ENCODE assay signal across 21 cellular contexts in the genomic region with DNA sequence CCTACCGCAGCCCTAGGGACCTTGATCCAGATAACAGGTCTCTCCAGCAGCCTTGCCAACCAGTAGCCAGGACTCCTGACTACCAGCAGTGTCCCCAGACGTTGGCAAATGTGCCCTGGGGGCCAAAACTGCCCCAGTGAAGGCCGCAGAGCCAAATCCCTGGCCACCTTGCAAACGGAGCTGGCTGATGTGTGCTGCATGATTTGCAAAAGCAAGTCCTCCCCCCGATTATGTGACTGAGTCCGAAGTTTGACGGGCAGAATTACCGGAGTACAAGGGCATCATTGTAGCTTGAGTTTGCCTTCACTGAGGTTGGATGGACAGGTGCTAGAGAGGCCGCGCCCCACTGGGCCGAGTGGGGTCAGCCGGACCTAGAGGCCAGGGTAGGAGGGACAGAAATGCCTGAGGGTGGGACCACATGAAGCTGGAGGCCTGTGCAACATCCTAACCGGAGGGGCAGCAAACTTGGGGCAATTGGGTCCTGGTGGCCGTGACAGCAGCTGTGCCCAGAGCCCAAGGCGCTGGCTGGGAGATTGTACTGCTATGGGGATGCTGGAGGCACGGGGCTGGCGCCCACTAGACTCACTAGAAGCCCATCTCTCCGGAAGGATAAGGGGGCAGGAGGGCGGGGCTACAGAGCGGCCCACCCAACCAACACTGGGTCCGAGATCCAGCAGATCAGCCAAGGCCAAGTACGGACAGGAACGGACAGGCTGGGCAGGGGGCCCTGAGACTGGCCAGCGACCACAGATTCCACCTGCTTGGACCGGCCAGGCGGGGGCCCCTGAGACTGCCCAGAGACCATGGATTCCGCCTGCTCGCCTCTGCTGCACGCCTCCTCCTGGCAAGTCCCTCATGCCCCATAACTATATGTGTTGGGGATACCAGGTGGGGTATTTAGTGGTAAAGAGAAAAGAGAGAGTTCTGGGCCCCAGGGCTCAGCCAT. TPM values are rescaled to one million over a fixed set of nuclear protein-coding genes. Genes with fewer than 3 reads are reported as not detected.
A peak's percentile ranks its signal among the peaks of the same experiment; 100 is the strongest.
DNase-seq lines count a peak whose midpoint lies in the region; ATAC-seq, FAIRE-seq and TF ChIP-seq lines count a peak whose summit lies in the region.
"Had no signal": no experiment of that assay in that cellular context is flagged by ENCODE, and none has a peak within 500 bp of the region (broad histone marks: within the 10 kb centered on the region; RNA-seq: fewer than 3 reads in every experiment).

No MANE protein-coding gene starts in this region.

- H3K9me3 ChIP-seq in left ventricle myocardium inferior (replicated peaks) (no peaks in the 10 kb centered on the region), heart right ventricle (no peaks in the 10 kb centered on the region), esophagus squamous epithelium (no peaks in the 10 kb centered on the region), neuronal stem cell (replicated peaks in 1 of 2; ENCODE audit: control insufficient read depth in 2 of 2, insufficient read depth in 1 of 2, low read depth in 1 of 2, low read length in 2 of 2) (no peaks in the 10 kb centered on the region), OCI-LY7 (ENCODE audit: low read length) (no peaks in the 10 kb centered on the region)
- H3K9me3 ChIP-seq: A549, SJSA1, thyroid gland had no signal

- CTCF ChIA-PET in OCI-LY7 (lab: Charles Lee; ENCODE audit: unreplicated experiment), result interaction anchor here (0.5 kb wide), 1 partner anchor 161 kb away, joined by 4 read pairs; no protein-coding TSS in a partner anchor

- H4K91ac ChIP-seq in neuronal stem cell (ENCODE audit: low read depth, low read length, poor library complexity), result peak overlapping the region; percentile 43

- H2AK5ac ChIP-seq in neuronal stem cell (ENCODE audit: low read depth, low read length), result peak overlapping the region; percentile 36

- TF ChIP-seq CTCF in left ventricle myocardium inferior (IDR thresholded peaks at IDR 0.05; ENCODE audit: borderline replicate concordance) (no peak), heart right ventricle (IDR thresholded peaks at IDR 0.05) (no peak), esophagus squamous epithelium (IDR thresholded peaks at IDR 0.05) (no peak), OCI-LY7 (conservative IDR thresholded peaks at IDR 0.05; ENCODE audit: low read length) (no peak)

- no TSS peak for BruUV-seq in OCI-LY7 (replicated peaks; lab: Mats Ljungman, UMichigan)

- H3K9me2 ChIP-seq in OCI-LY7 (ENCODE audit: insufficient read depth, low read length), result no peaks in the 10 kb centered on the region

- H4K8ac ChIP-seq in neuronal stem cell (ENCODE audit: low read depth, low read length), result no peak overlapping the region

- no peak overlapping the region for H3K4ac ChIP-seq in neuronal stem cell (ENCODE audit: low read length)

- POLR2A ChIA-PET in OCI-LY7 (lab: Charles Lee), result no interaction called here

- intact Hi-C loops in left ventricle myocardium inferior (cut with micrococcal nuclease), result no loop called here
- intact Hi-C loops in heart right ventricle (cut with DNase I), result loop anchor here in 1 of 10 donors (10.0 kb wide), 1 partner anchor 268 kb away; no protein-coding TSS in a partner anchor
- intact Hi-C loops in esophagus squamous epithelium (cut with DNase I), result no loop called here
- intact Hi-C loops in OCI-LY7 (cut with micrococcal nuclease; ENCODE audit: unreplicated experiment), result no loop called here

- no peak overlapping the region for H2BK120ac ChIP-seq in neuronal stem cell (ENCODE audit: low read depth, low read length)

- no peak overlapping the region for H2BK5ac ChIP-seq in neuronal stem cell (ENCODE audit: low read length)

- no peak overlapping the region for H3K14ac ChIP-seq in neuronal stem cell (ENCODE audit: low read length)

- no peak for FAIRE-seq in RCC 7860 (lab: Jason Lieb, UNC)
- FAIRE-seq: A549, D721Med had no signal

- peak overlapping the region; percentile 75 for H2BK15ac ChIP-seq in neuronal stem cell (ENCODE audit: low read length)

- H3K23ac ChIP-seq in neuronal stem cell (ENCODE audit: low read depth, low read length, poor library complexity), result peak overlapping the region; percentile 80

- TF ChIP-seq POLR2A in esophagus squamous epithelium (IDR thresholded peaks at IDR 0.05), result no peak

- H3K27me3 ChIP-seq in left ventricle myocardium inferior (ENCODE audit: low read depth), result peaks cover 19% of the 10 kb centered on the region
- peaks cover 3 to 29% (median 20%) of the 10 kb centered on the region in 7 donors for H3K27me3 ChIP-seq in heart right ventricle
- peaks cover 0 to 35% (median 2%) of the 10 kb centered on the region in 4 donors for H3K27me3 ChIP-seq in esophagus squamous epithelium
- H3K27me3 ChIP-seq in neuronal stem cell (ENCODE audit: control insufficient read depth in 3 of 3, insufficient read depth in 3 of 3, low read depth in 1 of 3, low read length in 3 of 3), result peaks cover 0 to 8% (median 5%) of the 10 kb centered on the region in 3 experiments
- H3K27me3 ChIP-seq: SJSA1, thyroid gland had no signal

- no peak overlapping the region for H3K9ac ChIP-seq in neuronal stem cell (ENCODE audit: low read depth, low read length, poor library complexity)
- H3K9ac ChIP-seq: GM23248 had no signal

- no peaks in the 10 kb centered on the region for H3K79me2 ChIP-seq in OCI-LY7 (ENCODE audit: insufficient read depth, low read depth, low read length)

- H2AFZ ChIP-seq in neuronal stem cell (ENCODE audit: low read length) (no peak overlapping the region), OCI-LY7 (ENCODE audit: low read length) (no peak overlapping the region)
- H2AFZ ChIP-seq: GM23248 had no signal

- H3K18ac ChIP-seq in neuronal stem cell (ENCODE audit: low read length), result peak overlapping the region; percentile 81

- no peak for DNase-seq in left ventricle myocardium inferior
- DNase-seq in heart right ventricle, result no peak
- no peak for DNase-seq in esophagus squamous epithelium (lab: John Stamatoyannopoulos, UW)
- DNase-seq in neuronal stem cell (ENCODE audit: low spot score), result no peak
- DNase-seq in cortex of kidney (lab: John Stamatoyannopoulos, UW), result no peak
- no peak for DNase-seq in RCC 7860 (ENCODE audit: low spot score)
- DNase-seq in HT-29 (ENCODE audit: low spot score), result no peak
- DNase-seq in OCI-LY7 (ENCODE audit: low spot score), result no peak
- DNase-seq: activated CD4-positive, alpha-beta T cell treated with anti-CD3 and anti-CD28 coated beads for 48 hours; activated naive CD8-positive, alpha-beta T cell treated with anti-CD3 and anti-CD28 coated beads for 36 hours; GM23248; kidney glomerular epithelial cell; NCI-H1048; NCI-H2029; stimulated activated CD4-positive, alpha-beta T cell treated with anti-CD3 and anti-CD28 coated beads, Interleukin-2, amount 100 ng/mL, for 48 hours; stimulated activated naive CD4-positive, alpha-beta T cell; thyroid gland had no signal

- H3K79me1 ChIP-seq in neuronal stem cell (ENCODE audit: low read depth, low read length), result peaks cover 3% of the 10 kb centered on the region

- H4K20me1 ChIP-seq in OCI-LY7 (ENCODE audit: insufficient read depth, low read length), result no peaks in the 10 kb centered on the region; the same call in 1 of the 2 replicates

- H3K4me3 ChIP-seq in left ventricle myocardium inferior (no peak overlapping the region), heart right ventricle (no peak overlapping the region), esophagus squamous epithelium (no peak overlapping the region), neuronal stem cell (ENCODE audit: low read length in 2 of 2) (no peak overlapping the region), OCI-LY7 (ENCODE audit: low read depth, low read length, poor library complexity, severe bottlenecking) (no peak overlapping the region)
- H3K4me3 ChIP-seq: A549, GM23248, SJSA1, skin epidermis, thyroid gland had no signal

- peaks cover 73% of the 10 kb centered on the region for H3K4me1 ChIP-seq in left ventricle myocardium inferior
- peaks cover 16 to 52% (median 30%) of the 10 kb centered on the region in 9 donors for H3K4me1 ChIP-seq in heart right ventricle
- peaks cover 55 to 95% (median 61%) of the 10 kb centered on the region in 3 donors for H3K4me1 ChIP-seq in esophagus squamous epithelium
- peaks cover 20 to 32% of the 10 kb centered on the region in 2 donors for H3K4me1 ChIP-seq in neuronal stem cell (ENCODE audit: control insufficient read depth in 2 of 2, insufficient read depth in 1 of 2, low read depth in 1 of 2, low read length in 2 of 2)
- H3K4me1 ChIP-seq in OCI-LY7 (ENCODE audit: insufficient read depth, low read length, poor library complexity, severe bottlenecking), result no peaks in the 10 kb centered on the region

- H3K4me2 ChIP-seq in neuronal stem cell (ENCODE audit: insufficient read depth, low read length, poor library complexity, severe bottlenecking) (no peak overlapping the region), OCI-LY7 (ENCODE audit: low read length) (no peak overlapping the region)
- H3K4me2 ChIP-seq: A549 had no signal

- ATAC-seq in heart right ventricle, result no peak
- ATAC-seq: A549 had no signal

- 86 to 89% methylated on average over 29 of the region's 29 CpGs for WGBS in heart right ventricle, 2 donors
- 64 to 85% methylated on average over 14 to 22 of the region's 29 CpGs for WGBS in esophagus squamous epithelium, 2 donors
- no CpG with 5 or more reads among the region's 29 CpGs for WGBS in neuronal stem cell (ENCODE audit: extremely low coverage in 2 of 2, insufficient read length in 2 of 2, insufficient replicate concordance in 1 of 2), 2 donors

- H2BK12ac ChIP-seq in neuronal stem cell (ENCODE audit: low read length), result no peak overlapping the region

- H3K36me3 ChIP-seq in left ventricle myocardium inferior (no peaks in the 10 kb centered on the region), heart right ventricle (no peaks in the 10 kb centered on the region), esophagus squamous epithelium (no peaks in the 10 kb centered on the region), neuronal stem cell (replicated peaks in 1 of 2; ENCODE audit: control insufficient read depth in 2 of 2, insufficient read depth in 2 of 2, low read length in 2 of 2) (no peaks in the 10 kb centered on the region), OCI-LY7 (ENCODE audit: insufficient read depth, low read length) (no peaks in the 10 kb centered on the region)
- H3K36me3 ChIP-seq: SJSA1, thyroid gland had no signal

- H3K27ac ChIP-seq in left ventricle myocardium inferior (replicated peaks) (peak overlapping the region; percentile 71), heart right ventricle (no peak overlapping the region), esophagus squamous epithelium (peak overlapping the region; percentile 9 to 84 (median 82)), neuronal stem cell (replicated peaks; ENCODE audit: low read length) (no peak overlapping the region), OCI-LY7 (ENCODE audit: low read depth, low read length, poor library complexity, severe bottlenecking) (no peak overlapping the region)
- H3K27ac ChIP-seq: A549, GM23248, SJSA1, thyroid gland had no signal

RNA-seq across cellular contexts. Expression of gene ARHGEF16, which starts 2.8 kb away (rescaled TPM):
- total RNA-seq in left ventricle myocardium inferior (0.52 TPM), heart right ventricle (1 to 10 TPM in 1 of 10 donors, under 1 TPM in 9; 0.17 to 1.1 (median 0.35) TPM), esophagus squamous epithelium (10 to 100 TPM in 3 of 4 donors, 1 to 10 TPM in 1; 8.4 to 24.6 (median 22.4) TPM), OCI-LY7 (2022) (not detected in 2 replicates)
- polyA plus RNA-seq in heart right ventricle, result 1 to 10 TPM in 1 of 2 donors, under 1 TPM in 1; 0.62 to 1.1 TPM
- 1.5 TPM for polyA plus RNA-seq in neuronal stem cell (2013, experiment 1 of 2)
- 1.4 TPM for polyA plus RNA-seq in neuronal stem cell (2013, experiment 2 of 2)
- 124 and 137 TPM in 2 replicates for total RNA-seq in HT-29 (2014; rRNA removed; shearing (Covaris generic))
- total RNA-seq in OCI-LY7 (2014; rRNA removed; shearing (Covaris generic)), result not detected in 2 replicates
- total RNA-seq: GM23248 had no signal
- polyA plus RNA-seq: GM23248 had no signal

Comparison
In these comparisons a context has a peak if more than half of its experiments do, and no peak if none do; other contexts are left out.
1. H3K27ac ChIP-seq: peak in left ventricle myocardium inferior (single experiment) and esophagus squamous epithelium (4 of 4); none in heart right ventricle (0 of 10), neuronal stem cell (single experiment) and OCI-LY7 (single experiment).